Comparison of ENCODE assay signal across 25 cellular contexts in the genomic region with DNA sequence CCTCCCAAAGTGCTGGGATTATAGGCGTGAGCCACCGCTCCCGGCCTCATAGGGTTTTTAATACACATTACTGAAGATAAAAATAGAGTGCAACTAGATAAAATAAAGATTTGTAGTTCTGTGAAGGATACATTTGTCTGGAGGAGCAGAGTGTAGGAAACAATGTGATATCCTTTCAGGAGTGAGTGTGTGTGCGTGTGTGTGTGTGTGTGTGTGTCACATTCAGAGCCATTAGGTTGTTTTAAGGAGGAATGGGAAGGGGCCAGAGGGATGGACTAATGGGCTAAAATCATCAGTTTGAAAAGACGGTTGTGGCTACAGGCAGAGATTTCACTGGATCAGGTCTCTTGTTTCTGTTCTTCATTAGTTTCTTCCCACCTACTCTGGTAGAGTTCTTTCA. TPM values are rescaled to one million over a fixed set of nuclear protein-coding genes. Genes with fewer than 3 reads are reported as not detected.
A peak's percentile ranks its signal among the peaks of the same experiment; 100 is the strongest.
DNase-seq lines count a peak whose midpoint lies in the region; ATAC-seq and TF ChIP-seq lines count a peak whose summit lies in the region.
"Had no signal": no experiment of that assay in that cellular context is flagged by ENCODE, and none has a peak within 500 bp of the region (broad histone marks: within the 10 kb centered on the region; RNA-seq: fewer than 3 reads in every experiment).

No MANE protein-coding gene starts in this region.

- no peak for TF ChIP-seq CTCF in endodermal cell (conservative IDR thresholded peaks at IDR 0.05)

- CTCF ChIA-PET in activated CD4-positive, alpha-beta T cell treated with anti-CD3 and anti-CD28 coated beads, Interleukin-2, amount 10 ng/mL, durations not matched to agents 7 days and 5 days (lab: Charles Lee): interaction anchor here (1.0 to 2.5 kb wide), 2 partner anchors 11 to 12 kb away, joined by 4 to 9 read pairs; no protein-coding TSS in a partner anchor

- H3K27ac Mint-ChIP-seq in activated CD4-positive, alpha-beta T cell treated with anti-CD3 and anti-CD28 coated beads, Interleukin-2, amount 10 ng/mL, durations not matched to agents 7 days and 5 days: peak overlapping the region; percentile 55
- peak overlapping the region; percentile 77 for H3K27ac Mint-ChIP-seq in endodermal cell
- H3K27ac Mint-ChIP-seq: CD4-positive, alpha-beta T cell; natural killer cell treated with Interleukin-12 subunit alpha and Interleukin-12 subunit beta and Interleukin-15 and Interleukin-18, amount 100 ng/mL, for 72 hours had no signal

- H3K9me3 Mint-ChIP-seq in activated CD4-positive, alpha-beta T cell treated with anti-CD3 and anti-CD28 coated beads, Interleukin-2, amount 10 ng/mL, durations not matched to agents 7 days and 5 days: no peaks in the 10 kb centered on the region
- H3K9me3 Mint-ChIP-seq in endodermal cell: no peaks in the 10 kb centered on the region
- H3K9me3 Mint-ChIP-seq: activated naive CD4-positive, alpha-beta T cell treated with anti-CD3 and anti-CD28 coated beads, Interleukin-2, amount 50 U/mL, for 72 hours; CD4-positive, alpha-beta T cell; natural killer cell treated with Interleukin-12 subunit alpha and Interleukin-12 subunit beta and Interleukin-15 and Interleukin-18, amount 100 ng/mL, for 72 hours had no signal

- POLR2A ChIA-PET in activated CD4-positive, alpha-beta T cell treated with anti-CD3 and anti-CD28 coated beads, Interleukin-2, amount 10 ng/mL, durations not matched to agents 7 days and 5 days (lab: Charles Lee): no interaction called here

- H3K4me3 ChIP-seq in endodermal cell (ENCODE audit: low read length): no peak overlapping the region
- H3K4me3 ChIP-seq: stomach, uterus had no signal

- peaks cover 34% of the 10 kb centered on the region for H3K4me1 Mint-ChIP-seq in activated CD4-positive, alpha-beta T cell treated with anti-CD3 and anti-CD28 coated beads, Interleukin-2, amount 10 ng/mL, durations not matched to agents 7 days and 5 days
- peaks cover 16% of the 10 kb centered on the region for H3K4me1 Mint-ChIP-seq in endodermal cell

- peaks cover 5% of the 10 kb centered on the region for H3K36me3 Mint-ChIP-seq in activated CD4-positive, alpha-beta T cell treated with anti-CD3 and anti-CD28 coated beads, Interleukin-2, amount 10 ng/mL, durations not matched to agents 7 days and 5 days (ENCODE audit: low read depth)
- no peaks in the 10 kb centered on the region for H3K36me3 Mint-ChIP-seq in endodermal cell (ENCODE audit: low read depth)
- H3K36me3 Mint-ChIP-seq: natural killer cell treated with Interleukin-12 subunit alpha and Interleukin-12 subunit beta and Interleukin-15 and Interleukin-18, amount 100 ng/mL, for 72 hours had no signal

- intact Hi-C loops in sciatic nerve (cut with DNase I): no loop called here

- DNase-seq in activated CD4-positive, alpha-beta T cell treated with anti-CD3 and anti-CD28 coated beads, Interleukin-2, amount 10 ng/mL, durations not matched to agents 7 days and 5 days: no peak
- DNase-seq in activated CD4-positive, alpha-beta T cell treated with anti-CD3 and anti-CD28 coated beads for 4 hours: no peak
- DNase-seq in endodermal cell (peak; percentile 57), sciatic nerve (ENCODE audit: low spot score) (no peak), cerebellum (ENCODE audit: low spot score) (no peak), NCI-H187 (lab: John Stamatoyannopoulos, UW) (no peak), RKO (ENCODE audit: low spot score) (no peak)
- DNase-seq: activated CD8-positive, alpha-beta memory T cell treated with anti-CD3 and anti-CD28 coated beads, Interleukin-2, amount 50 U/mL, for 48 hours; CD4-positive, alpha-beta T cell; DMS79 treated with DMSO at 0.1 percent for 48 hours; effector CD4-positive, alpha-beta T cell; hypothalamus; Kasumi-1; kidney; NCI-H1436; NCI-H2171 treated with DMSO at 0.1 percent for 48 hours; NCI-H82; stimulated activated CD4-positive, alpha-beta T cell treated with anti-CD3 and anti-CD28 coated beads, Interleukin-15, amount 100 ng/mL, for 24 hours; stomach; uterus; WERI-Rb-1 had no signal

- no peaks in the 10 kb centered on the region for H3K36me3 ChIP-seq in endodermal cell (ENCODE audit: control insufficient read depth, insufficient read depth, low read length)
- H3K36me3 ChIP-seq: stomach, uterus had no signal

- no peak overlapping the region for H3K4me3 Mint-ChIP-seq in activated CD4-positive, alpha-beta T cell treated with anti-CD3 and anti-CD28 coated beads, Interleukin-2, amount 10 ng/mL, durations not matched to agents 7 days and 5 days
- H3K4me3 Mint-ChIP-seq in endodermal cell: no peak overlapping the region
- H3K4me3 Mint-ChIP-seq: CD4-positive, alpha-beta T cell; natural killer cell treated with Interleukin-12 subunit alpha and Interleukin-12 subunit beta and Interleukin-15 and Interleukin-18, amount 100 ng/mL, for 72 hours had no signal

- H3K27ac ChIP-seq in endodermal cell (ENCODE audit: low read depth, low read length): no peak overlapping the region
- H3K27ac ChIP-seq: stomach, WERI-Rb-1 had no signal

- H3K27me3 Mint-ChIP-seq in activated CD4-positive, alpha-beta T cell treated with anti-CD3 and anti-CD28 coated beads, Interleukin-2, amount 10 ng/mL, durations not matched to agents 7 days and 5 days: no peaks in the 10 kb centered on the region
- H3K27me3 Mint-ChIP-seq in endodermal cell (ENCODE audit: insufficient read depth): no peaks in the 10 kb centered on the region
- H3K27me3 Mint-ChIP-seq: CD4-positive, alpha-beta T cell; natural killer cell treated with Interleukin-12 subunit alpha and Interleukin-12 subunit beta and Interleukin-15 and Interleukin-18, amount 100 ng/mL, for 72 hours had no signal

- WGBS in endodermal cell (ENCODE audit: insufficient coverage in 1 of 2, insufficient read length in 1 of 2), 2 experiments: 62 to 90% methylated on average over 4 of the region's 5 CpGs

- no peaks in the 10 kb centered on the region for H3K27me3 ChIP-seq in endodermal cell (ENCODE audit: control insufficient read depth, insufficient read depth, low read length, poor library complexity, severe bottlenecking)
- H3K27me3 ChIP-seq: stomach, uterus had no signal

- H3K4me1 ChIP-seq in endodermal cell (ENCODE audit: control insufficient read depth, insufficient read depth, low read length): no peaks in the 10 kb centered on the region

- H3K9me3 ChIP-seq in endodermal cell (ENCODE audit: control insufficient read depth, low read length): no peaks in the 10 kb centered on the region
- H3K9me3 ChIP-seq: stomach, uterus had no signal

- ATAC-seq in SK-N-SH treated with all-trans-retinoic acid at 6 μM for 48 hours (peak; percentile 15; the same call in 1 of the 3 replicates), sciatic nerve (peak; percentile 30)
- ATAC-seq: activated naive CD4-positive, alpha-beta T cell treated with anti-CD3 and anti-CD28 coated beads, Interleukin-2, amount 50 U/mL, for 72 hours; natural killer cell treated with Interleukin-12 subunit alpha and Interleukin-12 subunit beta and Interleukin-15 and Interleukin-18, amount 100 ng/mL, for 72 hours; Panc1 had no signal

- H3K9ac ChIP-seq in endodermal cell (ENCODE audit: extremely low read depth, low read length, poor library complexity, severe bottlenecking): no peak overlapping the region

TF ChIP-seq in SK-N-SH treated with all-trans-retinoic acid at 6 μM for 48 hours, 23 proteins besides CTCF, POLR2A, EP300 and RAD21:
- TF ChIP-seq ZNF565 (CRISPR knock-in tag; conservative IDR thresholded peaks at IDR 0.05; ENCODE audit: low read depth): no peak
- TF ChIP-seq, protein P1, sequence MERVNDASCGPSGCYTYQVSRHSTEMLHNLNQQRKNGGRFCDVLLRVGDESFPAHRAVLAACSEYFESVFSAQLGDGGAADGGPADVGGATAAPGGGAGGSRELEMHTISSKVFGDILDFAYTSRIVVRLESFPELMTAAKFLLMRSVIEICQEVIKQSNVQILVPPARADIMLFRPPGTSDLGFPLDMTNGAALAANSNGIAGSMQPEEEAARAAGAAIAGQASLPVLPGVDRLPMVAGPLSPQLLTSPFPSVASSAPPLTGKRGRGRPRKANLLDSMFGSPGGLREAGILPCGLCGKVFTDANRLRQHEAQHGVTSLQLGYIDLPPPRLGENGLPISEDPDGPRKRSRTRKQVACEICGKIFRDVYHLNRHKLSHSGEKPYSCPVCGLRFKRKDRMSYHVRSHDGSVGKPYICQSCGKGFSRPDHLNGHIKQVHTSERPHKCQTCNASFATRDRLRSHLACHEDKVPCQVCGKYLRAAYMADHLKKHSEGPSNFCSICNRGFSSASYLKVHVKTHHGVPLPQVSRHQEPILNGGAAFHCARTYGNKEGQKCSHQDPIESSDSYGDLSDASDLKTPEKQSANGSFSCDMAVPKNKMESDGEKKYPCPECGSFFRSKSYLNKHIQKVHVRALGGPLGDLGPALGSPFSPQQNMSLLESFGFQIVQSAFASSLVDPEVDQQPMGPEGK (CRISPR knock-in tag; IDR thresholded peaks at IDR 0.05; ENCODE audit: borderline replicate concordance): no peak
- no peak for TF ChIP-seq ZFP30 (CRISPR knock-in tag; IDR thresholded peaks at IDR 0.05)
- no peak for TF ChIP-seq ZNF8 (CRISPR knock-in tag; IDR thresholded peaks at IDR 0.05)
- no peak for TF ChIP-seq ZNF70 (CRISPR knock-in tag; IDR thresholded peaks at IDR 0.05)
- no peak for TF ChIP-seq TOX (CRISPR knock-in tag; IDR thresholded peaks at IDR 0.05; ENCODE audit: borderline replicate concordance)
- no peak for TF ChIP-seq ZC3H10 (CRISPR knock-in tag; IDR thresholded peaks at IDR 0.05)
- no peak for TF ChIP-seq ISL1 (CRISPR knock-in tag; IDR thresholded peaks at IDR 0.05)
- TF ChIP-seq TCF4 (CRISPR knock-in tag; IDR thresholded peaks at IDR 0.05; ENCODE audit: borderline replicate concordance): no peak
- TF ChIP-seq ESRRG (CRISPR knock-in tag; IDR thresholded peaks at IDR 0.05): no peak
- TF ChIP-seq ZFP3 (CRISPR knock-in tag; IDR thresholded peaks at IDR 0.05): no peak
- no peak for TF ChIP-seq OSR1 (CRISPR knock-in tag; IDR thresholded peaks at IDR 0.05)
- TF ChIP-seq, protein P2, sequence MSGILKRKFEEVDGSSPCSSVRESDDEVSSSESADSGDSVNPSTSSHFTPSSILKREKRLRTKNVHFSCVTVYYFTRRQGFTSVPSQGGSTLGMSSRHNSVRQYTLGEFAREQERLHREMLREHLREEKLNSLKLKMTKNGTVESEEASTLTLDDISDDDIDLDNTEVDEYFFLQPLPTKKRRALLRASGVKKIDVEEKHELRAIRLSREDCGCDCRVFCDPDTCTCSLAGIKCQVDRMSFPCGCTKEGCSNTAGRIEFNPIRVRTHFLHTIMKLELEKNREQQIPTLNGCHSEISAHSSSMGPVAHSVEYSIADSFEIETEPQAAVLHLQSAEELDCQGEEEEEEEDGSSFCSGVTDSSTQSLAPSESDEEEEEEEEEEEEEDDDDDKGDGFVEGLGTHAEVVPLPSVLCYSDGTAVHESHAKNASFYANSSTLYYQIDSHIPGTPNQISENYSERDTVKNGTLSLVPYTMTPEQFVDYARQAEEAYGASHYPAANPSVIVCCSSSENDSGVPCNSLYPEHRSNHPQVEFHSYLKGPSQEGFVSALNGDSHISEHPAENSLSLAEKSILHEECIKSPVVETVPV (CRISPR knock-in tag; IDR thresholded peaks at IDR 0.05): no peak

RNA-seq across cellular contexts. Expression of a gene that starts 40.0 kb away (rescaled TPM):
- 10 to 100 TPM; 66.4 to 74.9 TPM for total RNA-seq in activated CD4-positive, alpha-beta T cell treated with anti-CD3 and anti-CD28 coated beads, Interleukin-2, amount 10 ng/mL, durations not matched to agents 7 days and 5 days
- total RNA-seq in endodermal cell (10 to 100 TPM; 71.1 to 78.0 TPM), sciatic nerve (117 TPM), cerebellum (89.9 TPM)
- 76.5 TPM for polyA plus RNA-seq in endodermal cell (2013, experiment 1 of 2)
- 71.4 TPM for polyA plus RNA-seq in endodermal cell (2013, experiment 2 of 2)
